In the genomic region with DNA sequence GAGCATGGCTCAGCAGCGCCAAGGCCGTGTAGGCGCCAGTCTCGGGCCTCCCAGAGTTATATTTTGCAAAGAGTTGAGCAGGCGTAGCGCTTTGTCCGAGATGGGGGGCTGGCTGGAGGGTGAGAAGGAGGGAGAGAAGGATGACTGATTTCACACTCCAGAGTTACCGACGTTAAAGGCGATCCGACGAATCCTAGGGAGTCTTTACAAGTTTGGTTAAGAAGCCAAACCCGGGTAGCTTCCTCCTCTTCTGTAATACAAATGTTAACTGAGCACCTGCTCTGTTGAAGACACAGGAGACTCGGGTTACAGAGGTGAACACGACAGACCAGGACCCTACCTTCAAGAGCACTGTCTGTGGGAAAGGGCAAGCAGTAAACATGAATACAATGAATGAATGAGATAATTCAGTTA, we compare ENCODE assay signal across 1 cellular context.
TF ChIP-seq lines count a peak whose summit lies in the region.

No MANE protein-coding gene starts in this region.

TF ChIP-seq in HepG2, 621 proteins besides CTCF, POLR2A, EP300 and RAD21 (continued from another document):
- no peak for TF ChIP-seq CREB1 (IDR thresholded peaks at IDR 0.05)
- peak; percentile 57; the same call in 1 of the 2 replicates for TF ChIP-seq CREB1 (CRISPR knock-in tag; IDR thresholded peaks at IDR 0.05)
- TF ChIP-seq, protein P1, sequence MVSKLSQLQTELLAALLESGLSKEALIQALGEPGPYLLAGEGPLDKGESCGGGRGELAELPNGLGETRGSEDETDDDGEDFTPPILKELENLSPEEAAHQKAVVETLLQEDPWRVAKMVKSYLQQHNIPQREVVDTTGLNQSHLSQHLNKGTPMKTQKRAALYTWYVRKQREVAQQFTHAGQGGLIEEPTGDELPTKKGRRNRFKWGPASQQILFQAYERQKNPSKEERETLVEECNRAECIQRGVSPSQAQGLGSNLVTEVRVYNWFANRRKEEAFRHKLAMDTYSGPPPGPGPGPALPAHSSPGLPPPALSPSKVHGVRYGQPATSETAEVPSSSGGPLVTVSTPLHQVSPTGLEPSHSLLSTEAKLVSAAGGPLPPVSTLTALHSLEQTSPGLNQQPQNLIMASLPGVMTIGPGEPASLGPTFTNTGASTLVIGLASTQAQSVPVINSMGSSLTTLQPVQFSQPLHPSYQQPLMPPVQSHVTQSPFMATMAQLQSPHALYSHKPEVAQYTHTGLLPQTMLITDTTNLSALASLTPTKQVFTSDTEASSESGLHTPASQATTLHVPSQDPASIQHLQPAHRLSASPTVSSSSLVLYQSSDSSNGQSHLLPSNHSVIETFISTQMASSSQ (IDR thresholded peaks at IDR 0.05; ENCODE audit: low read depth) = no peak
- TF ChIP-seq, protein P1 (CRISPR knock-in tag; IDR thresholded peaks at IDR 0.05; ENCODE audit: borderline replicate concordance) = peak; percentile 26; the same call in 1 of the 2 replicates
- TF ChIP-seq CHD4 (IDR thresholded peaks at IDR 0.05; ENCODE audit: borderline replicate concordance, low read length) = peak; percentile 62; the same call in 1 of the 2 replicates
- TF ChIP-seq NR1H2 (CRISPR knock-in tag; IDR thresholded peaks at IDR 0.05; ENCODE audit: borderline replicate concordance, low read depth) = peak; percentile 7; the same call in 1 of the 2 replicates
